8 cellular contexts compared by ENCODE assay signal in genomic region chr11:71786369-71787013, GRCh38. TPM values are rescaled to one million over a fixed set of nuclear protein-coding genes. Genes with fewer than 3 reads are reported as not detected.
DNase-seq lines count a peak whose midpoint lies in the region; ATAC-seq, FAIRE-seq and TF ChIP-seq lines count a peak whose summit lies in the region.
"Not testable (repeated sequence)": the region's sequence is repeated elsewhere in the genome, so short reads cannot be mapped to it uniquely, and the experiment has no call there.

No MANE protein-coding gene starts in this region.

- 1% methylated on average over 25 of the region's 51 CpGs for WGBS in right lobe of liver (ENCODE audit: insufficient coverage, low coverage, low lambda C conversion rate, missing lambda C conversion rate)
- WGBS in small intestine, 3 donors = 0 to 4% (median 1%) methylated on average over 32 to 51 of the region's 51 CpGs

- H3K27ac ChIP-seq in epithelial cell of prostate (peak overlapping the region; percentile 75), right lobe of liver (peak overlapping the region; percentile 43 to 49 (median 43)), small intestine (ENCODE audit: low read depth in 1 of 2, low read length in 1 of 2) (peak overlapping the region; percentile 92 to 95)

- not testable (repeated sequence) for FAIRE-seq in small intestine (lab: Jason Lieb, UNC)

- ATAC-seq in GM19328 (IDR thresholded peaks at IDR 0.05; ENCODE audit: unreplicated experiment) (peak; percentile 22), HG03439 (IDR thresholded peaks at IDR 0.05; ENCODE audit: unreplicated experiment) (peak; percentile 25), right lobe of liver (peak; percentile 36 to 64 (median 48))

- H3K36me3 ChIP-seq in BE2C; right lobe of liver; small intestine (ENCODE audit: control insufficient read depth in 2 of 2, insufficient read depth in 2 of 2, low read length in 2 of 2): not testable (repeated sequence)

- intact Hi-C loops in right lobe of liver (cut with DNase I) = not testable (repeated sequence)

- H3K4me1 ChIP-seq in BE2C = peaks cover 14% of the 10 kb centered on the region
- H3K4me1 ChIP-seq in right lobe of liver; small intestine (ENCODE audit: control insufficient read depth in 2 of 2, insufficient read depth in 1 of 2, low read depth in 1 of 2, low read length in 1 of 2): not testable (repeated sequence)

- DNase-seq in BE2C; epithelial cell of prostate (ENCODE audit: low read depth, low spot score); right lobe of liver: not testable (repeated sequence)
- DNase-seq in NCI-H748 (lab: John Stamatoyannopoulos, UW; ENCODE audit: unreplicated experiment) (peak; percentile 91), activated gamma-delta T cell treated with Interleukin-2 at 50 U/mL for 16 hours (peak; percentile 7), small intestine (peak; percentile 96)

- H3K27me3 ChIP-seq in BE2C; right lobe of liver; small intestine (ENCODE audit: control insufficient read depth in 2 of 2, insufficient read depth in 2 of 2, low read length in 2 of 2): not testable (repeated sequence)

- not testable (repeated sequence) for TF ChIP-seq CTCF in BE2C (IDR thresholded peaks at IDR 0.05; ENCODE audit: low read depth, low read length); right lobe of liver (IDR thresholded peaks at IDR 0.05)

- not testable (repeated sequence) for TF ChIP-seq POLR2A in right lobe of liver (IDR thresholded peaks at IDR 0.05)

- not testable (repeated sequence) for H3K9me3 ChIP-seq in BE2C; right lobe of liver; small intestine (ENCODE audit: control insufficient read depth, low read depth)

- peak overlapping the region; percentile 78 for H3K4me3 ChIP-seq in BE2C (ENCODE audit: low read depth, low read length)
- peak overlapping the region; percentile 52 to 69 (median 61) for H3K4me3 ChIP-seq in right lobe of liver
- peak overlapping the region; percentile 39 to 50 for H3K4me3 ChIP-seq in small intestine (ENCODE audit: low read depth in 1 of 2, low read length in 2 of 2)

RNA-seq across cellular contexts. Expression of gene DEFB108B, which starts 46.5 kb away (rescaled TPM):
- polyA plus RNA-seq in BE2C (2012; ENCODE audit: insufficient read depth, insufficient read length, low read depth) = not detected
- not detected for total RNA-seq in right lobe of liver
- not detected for polyA plus RNA-seq in small intestine

Comparison
In these comparisons a context has a peak if more than half of its experiments do, and no peak if none do; other contexts are left out.
1. H3K27ac ChIP-seq: peak in every context shown above with its lines; median percentile 94 in small intestine; 75 in epithelial cell of prostate; 43 in right lobe of liver.